In the genomic region with DNA sequence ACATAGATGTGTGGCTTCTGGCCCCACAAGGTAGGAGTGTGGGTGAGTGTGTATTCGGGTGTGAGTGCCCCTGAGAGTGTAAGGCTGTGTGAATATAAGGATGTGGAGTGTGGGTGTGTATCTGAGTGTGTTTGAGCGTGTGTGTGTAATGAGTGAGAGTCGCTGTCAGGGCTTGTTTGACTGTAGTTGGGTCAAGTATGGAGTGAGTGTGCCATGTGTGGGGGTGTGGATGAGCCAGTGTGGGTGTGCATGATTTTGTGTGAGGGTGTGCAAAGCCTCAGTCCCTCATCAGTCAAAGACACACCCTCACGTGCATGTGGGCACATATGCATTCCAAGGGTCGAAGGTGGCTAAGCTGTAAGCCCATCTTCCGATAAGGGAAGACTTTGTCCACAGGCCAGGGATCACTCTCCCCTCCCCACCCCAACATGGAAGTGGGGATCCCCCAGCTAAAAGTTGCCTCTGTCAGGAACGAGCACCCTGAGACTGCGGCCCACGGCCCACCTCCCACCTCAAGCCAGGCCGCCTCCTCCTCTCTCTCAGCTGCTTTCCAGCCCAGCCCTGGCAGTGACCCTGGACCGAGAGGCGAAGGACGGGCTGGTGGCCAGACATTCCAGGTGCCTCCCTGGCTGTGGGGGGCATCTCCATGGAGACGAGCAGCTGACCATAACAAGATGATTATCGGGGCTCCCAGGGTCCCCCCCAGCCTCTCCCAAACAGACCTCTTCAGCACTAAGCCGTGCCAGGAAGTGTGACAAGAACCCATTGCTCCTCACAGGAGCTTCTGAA, we compare ENCODE assay signal across 23 cellular contexts. TPM values are rescaled to one million over a fixed set of nuclear protein-coding genes. Genes with fewer than 3 reads are reported as not detected.
DNase-seq lines count a peak whose midpoint lies in the region; ATAC-seq, FAIRE-seq and TF ChIP-seq lines count a peak whose summit lies in the region.
"Had no signal": no experiment of that assay in that cellular context is flagged by ENCODE, and none has a peak within 500 bp of the region (broad histone marks: within the 10 kb centered on the region; RNA-seq: fewer than 3 reads in every experiment).

No MANE protein-coding gene starts in this region.

- RAD21 ChIA-PET in GM12878 (lab: Charles Lee; ENCODE audit: unreplicated experiment): no interaction called here

- no peak for TF ChIP-seq RAD21 in GM12878 (IDR thresholded peaks at IDR 0.05; ENCODE audit: insufficient read depth, low read depth, low read length)

- H3K27ac ChIP-seq in GM12878 (ENCODE audit: control insufficient read depth, insufficient read depth) (no peak overlapping the region), thyroid gland (no peak overlapping the region)
- H3K27ac ChIP-seq: C4-2B had no signal

- CTCF ChIA-PET in GM12878 (lab: Yijun Ruan, JAX): interaction anchor here (0.9 to 1.6 kb wide), 4 partner anchors 13 to 20 kb away, joined by 3 to 6 read pairs (median 4); a partner anchor contains a TSS

- no peaks in the 10 kb centered on the region for H3K36me3 ChIP-seq in GM12878 (ENCODE audit: control insufficient read depth in 2 of 2, insufficient read depth in 2 of 2, low read length in 1 of 2)
- H3K36me3 ChIP-seq in thyroid gland: no peaks in the 10 kb centered on the region

- no peaks in the 10 kb centered on the region for H3K27me3 Mint-ChIP-seq in T-helper 2 cell treated with Interferon-gamma antibody and Interleukin-4, amounts not matched to agents 5 μg/mL and 100 μg/mL, for 36 hours (ENCODE audit: low read depth)
- peaks cover 13% of the 10 kb centered on the region for H3K27me3 Mint-ChIP-seq in nephron progenitor cell (ENCODE audit: low read depth, poor library complexity)

- intact Hi-C loops in GM12878 (cut with micrococcal nuclease; ENCODE audit: unreplicated experiment) (no loop called here), thyroid gland (cut with DNase I) (no loop called here)

- peaks cover 18% of the 10 kb centered on the region for H3K4me1 Mint-ChIP-seq in T-helper 2 cell treated with Interferon-gamma antibody and Interleukin-4, amounts not matched to agents 5 μg/mL and 100 μg/mL, for 36 hours (ENCODE audit: low read depth)
- peaks cover 55% of the 10 kb centered on the region for H3K4me1 Mint-ChIP-seq in nephron progenitor cell

- peak overlapping the region; percentile 6 for H3K27ac Mint-ChIP-seq in T-helper 2 cell treated with Interferon-gamma antibody and Interleukin-4, amounts not matched to agents 5 μg/mL and 100 μg/mL, for 36 hours
- peak overlapping the region; percentile 41 for H3K27ac Mint-ChIP-seq in nephron progenitor cell

- H3K4me2 ChIP-seq in GM12878 (ENCODE audit: control insufficient read depth, insufficient read depth): no peak overlapping the region

- H3K79me2 ChIP-seq in GM12878 (ENCODE audit: control insufficient read depth, insufficient read depth, low read length): no peaks in the 10 kb centered on the region

- DNase-seq in T-helper 2 cell treated with Interferon-gamma antibody and Interleukin-4, amounts not matched to agents 5 μg/mL and 100 μg/mL, for 36 hours (ENCODE audit: low spot score): no peak
- no peak for DNase-seq in T-helper 2 cell
- no peak for DNase-seq in GM12878 (ENCODE audit: low read depth, low spot score)
- no peak for DNase-seq in nephron progenitor cell
- DNase-seq in thyroid gland: peak; percentile 44 to 60
- DNase-seq in NCI-H82 treated with DMSO at 0.1 percent for 48 hours (lab: John Stamatoyannopoulos, UW; ENCODE audit: unreplicated experiment): no peak
- no peak for DNase-seq in NCI-H2029 (lab: John Stamatoyannopoulos, UW)
- no peak for DNase-seq in OCI-M1 (lab: John Stamatoyannopoulos, UW)
- DNase-seq: 8988T; AML-193; EL; GF-D8; NCI-H1092; NCI-H1436; NCI-H187 treated with DMSO at 0.1 percent for 48 hours; NCI-H69; NK-92 treated with Interleukin-12 subunit alpha and Interleukin-12 subunit beta, amount 100 ng/mL, for 24 hours had no signal

- no peak for ATAC-seq in GM12878
- ATAC-seq: Panc1, SK-N-SH treated with all-trans-retinoic acid at 6 μM for 48 hours had no signal

- H3K9me3 Mint-ChIP-seq in T-helper 2 cell treated with Interferon-gamma antibody and Interleukin-4, amounts not matched to agents 5 μg/mL and 100 μg/mL, for 36 hours: no peaks in the 10 kb centered on the region
- no peaks in the 10 kb centered on the region for H3K9me3 Mint-ChIP-seq in nephron progenitor cell

- H3K4me3 ChIP-seq in GM12878: no peak overlapping the region
- no peak overlapping the region for H3K4me3 ChIP-seq in thyroid gland (replicated peaks in 1 of 3)

- TF ChIP-seq POLR2A in GM12878 (IDR thresholded peaks at IDR 0.05; ENCODE audit: low read depth, low read length) (no peak), thyroid gland (IDR thresholded peaks at IDR 0.05) (no peak)

- H3K4me1 ChIP-seq in GM12878 (ENCODE audit: control insufficient read depth, insufficient read depth, low read length) (no peaks in the 10 kb centered on the region; the same call in 1 of the 2 replicates), thyroid gland (peaks cover 8 to 12% of the 10 kb centered on the region in 2 donors)

- no peak for TF ChIP-seq EP300 in GM12878 (IDR thresholded peaks at IDR 0.05; ENCODE audit: borderline replicate concordance in 1 of 2, control insufficient read depth in 1 of 2, low read depth in 2 of 2, low read length in 2 of 2)

- WGBS in GM12878 (ENCODE audit: insufficient coverage, insufficient replicate concordance, low lambda C conversion rate, missing lambda C conversion rate): 27% methylated on average over 16 of the region's 16 CpGs
- WGBS in thyroid gland, 2 donors: 56 to 62% methylated on average over 14 to 16 of the region's 16 CpGs

- H3K9ac ChIP-seq in GM12878 (ENCODE audit: control insufficient read depth, insufficient read depth, low read length): no peak overlapping the region

- H3K9me3 ChIP-seq in GM12878 (replicated peaks; ENCODE audit: control insufficient read depth, insufficient read depth, low read length): no peaks in the 10 kb centered on the region
- H3K9me3 ChIP-seq in thyroid gland: no peaks in the 10 kb centered on the region

- SMC1A ChIA-PET in GM12878 (lab: Charles Lee; ENCODE audit: uncharacterized antibody, unreplicated experiment): interaction anchor here (1.3 kb wide), 1 partner anchor 19 kb away, joined by 3 read pairs; no protein-coding TSS in a partner anchor

- no peak overlapping the region for H3K4me3 Mint-ChIP-seq in T-helper 2 cell treated with Interferon-gamma antibody and Interleukin-4, amounts not matched to agents 5 μg/mL and 100 μg/mL, for 36 hours
- H3K4me3 Mint-ChIP-seq in nephron progenitor cell: no peak overlapping the region

- H2AFZ ChIP-seq in GM12878 (ENCODE audit: control insufficient read depth, low read depth, low read length): no peak overlapping the region

- no TSS peak for BruUV-seq in GM12878 (replicated peaks; lab: Mats Ljungman, UMichigan)

- H3K36me3 Mint-ChIP-seq in T-helper 2 cell treated with Interferon-gamma antibody and Interleukin-4, amounts not matched to agents 5 μg/mL and 100 μg/mL, for 36 hours (ENCODE audit: low read depth): no peaks in the 10 kb centered on the region
- no peaks in the 10 kb centered on the region for H3K36me3 Mint-ChIP-seq in nephron progenitor cell (ENCODE audit: low read depth)

- POLR2A ChIA-PET in GM12878 (lab: Charles Lee): no interaction called here

- no peak for FAIRE-seq in GM12878 (lab: Jason Lieb, UNC)
- FAIRE-seq: H54 had no signal

- in situ Hi-C loops in GM12878 (cut with MboI): no loop called here

- no peaks in the 10 kb centered on the region for H4K20me1 ChIP-seq in GM12878 (ENCODE audit: control insufficient read depth, insufficient read depth)

- H3K27me3 ChIP-seq in GM12878 (replicated peaks in 1 of 2; ENCODE audit: control insufficient read depth in 2 of 2, insufficient read depth in 2 of 2, low read length in 1 of 2) (peaks cover 2 to 6% of the 10 kb centered on the region in 2 experiments; a peak in 3 of 4 replicates), thyroid gland (no peaks in the 10 kb centered on the region)

- TF ChIP-seq CTCF in GM12878 (IDR thresholded peaks at IDR 0.05 in 2 of 3, conservative IDR thresholded peaks at IDR 0.05 in 1 of 3; ENCODE audit: control insufficient read depth in 2 of 3, extremely low read depth in 1 of 3, insufficient read depth in 1 of 3, low read depth in 3 of 3, low read length in 3 of 3): no peak
- TF ChIP-seq CTCF in nephron progenitor cell (IDR thresholded peaks at IDR 0.05): no peak
- TF ChIP-seq CTCF in thyroid gland (IDR thresholded peaks at IDR 0.05): no peak

RNA-seq across cellular contexts. Expression of a gene that starts 12.9 kb away (rescaled TPM):
- total RNA-seq in GM12878 (2013; cell fraction: nucleolus; rRNA removed): 0.47 and 0.92 TPM in 2 replicates
- total RNA-seq in GM12878 (2014; rRNA removed): 3.1 and 6.5 TPM in 2 replicates
- total RNA-seq in GM12878 (2014; rRNA removed; fragmentation: Illumina TruSeq; extraction: Trizol): 2.0 and 3.0 TPM in 2 replicates
- total RNA-seq in GM12878 (2021): 3.4 and 4.8 TPM in 2 replicates
- 2.6 TPM for polyA plus RNA-seq in GM12878 (2011; ENCODE audit: low read depth)
- polyA plus RNA-seq in GM12878 (2011; rRNA removed): 4.1 and 5.5 TPM in 2 replicates
- 10.2 and 11.0 TPM in 2 replicates for polyA plus RNA-seq in GM12878 (2011; cell fraction: cytosol; rRNA removed)
- 9.5 and 11.4 TPM in 2 replicates for polyA plus RNA-seq in GM12878 (2011; cell fraction: nucleus; rRNA removed)
- polyA plus RNA-seq in GM12878 (2012): 1.8 and 4.9 TPM in 2 replicates
- 0.95 and 2.6 TPM in 2 replicates for polyA plus RNA-seq in GM12878 (2014; fragmentation: Illumina TruSeq; extraction: Trizol)
- under 1 TPM; 0.60 to 0.71 TPM for polyA plus RNA-seq in GM12878 (2014; fragmentation: Nextera tagmentation; extraction: Ambion mirVana)
- polyA plus RNA-seq in GM12878 (2014; rRNA removed): 4.2 and 6.9 TPM in 2 replicates
- polyA plus RNA-seq in GM12878 (2016; fragmentation: Nextera tagmentation; extraction: Ambion mirVana): 10 to 100 TPM; 11.2 to 11.8 TPM
- 3.9 and 6.0 TPM in 2 replicates for polyA minus RNA-seq in GM12878 (2011; rRNA and poly(A)+ RNA removed)
- polyA minus RNA-seq in GM12878 (2011; cell fraction: cytosol; rRNA and poly(A)+ RNA removed): 6.7 and 7.4 TPM in 2 replicates
- polyA minus RNA-seq in GM12878 (2011; cell fraction: nucleus; rRNA and poly(A)+ RNA removed): 1.4 and 2.3 TPM in 2 replicates
- total RNA-seq in thyroid gland: 1 to 10 TPM; 1.0 to 4.3 (median 2.5) TPM

RNA-seq across cellular contexts. Expression of a gene that starts 32.1 kb away (rescaled TPM):
- 1.8 and 2.7 TPM in 2 replicates for total RNA-seq in GM12878 (2013; cell fraction: nucleolus; rRNA removed)
- not detected in 2 replicates for total RNA-seq in GM12878 (2014; rRNA removed)
- total RNA-seq in GM12878 (2014; rRNA removed; fragmentation: Illumina TruSeq; extraction: Trizol): not detected in 2 replicates
- total RNA-seq in GM12878 (2021): not detected in 2 replicates
- polyA plus RNA-seq in GM12878 (2011; ENCODE audit: low read depth): not detected
- 0.04 and 0.06 TPM in 2 replicates for polyA plus RNA-seq in GM12878 (2011; rRNA removed)
- polyA plus RNA-seq in GM12878 (2011; cell fraction: cytosol; rRNA removed): 0.08 and 0.10 TPM in 2 replicates
- polyA plus RNA-seq in GM12878 (2011; cell fraction: nucleus; rRNA removed): 0.09 and 0.39 TPM in 2 replicates
- polyA plus RNA-seq in GM12878 (2012): not detected in 2 replicates
- not detected in 2 replicates for polyA plus RNA-seq in GM12878 (2014; fragmentation: Illumina TruSeq; extraction: Trizol)
- under 1 TPM in 1 of 2 experiments, not detected in 1; 0.18 TPM for polyA plus RNA-seq in GM12878 (2014; fragmentation: Nextera tagmentation; extraction: Ambion mirVana)
- polyA plus RNA-seq in GM12878 (2014; rRNA removed): 0.04 TPM in 1 of 2 replicates, not detected in the other
- not detected for polyA plus RNA-seq in GM12878 (2016; fragmentation: Nextera tagmentation; extraction: Ambion mirVana)
- not detected in 2 replicates for polyA minus RNA-seq in GM12878 (2011; rRNA and poly(A)+ RNA removed)
- not detected in 2 replicates for polyA minus RNA-seq in GM12878 (2011; cell fraction: cytosol; rRNA and poly(A)+ RNA removed)
- polyA minus RNA-seq in GM12878 (2011; cell fraction: nucleus; rRNA and poly(A)+ RNA removed): 0.48 and 0.77 TPM in 2 replicates
- total RNA-seq in thyroid gland: 1 to 10 TPM; 1.9 to 4.7 (median 2.5) TPM
- total RNA-seq: LHCN-M2, NCI-H460 had no signal

RNA-seq across cellular contexts. Expression of a gene that starts 39.2 kb away (rescaled TPM):
- total RNA-seq in GM12878 (2013; cell fraction: nucleolus; rRNA removed): 41.2 and 42.0 TPM in 2 replicates
- total RNA-seq in GM12878 (2014; rRNA removed) (29.4 and 34.0 TPM in 2 replicates), GM12878 (2014; rRNA removed; fragmentation: Illumina TruSeq; extraction: Trizol) (18.8 and 20.7 TPM in 2 replicates), GM12878 (2021) (51.8 and 53.2 TPM in 2 replicates), thyroid gland (10 to 100 TPM; 13.0 to 32.3 (median 27.0) TPM)
- polyA plus RNA-seq in GM12878 (2011; ENCODE audit: low read depth): 15.3 TPM
- polyA plus RNA-seq in GM12878 (2011; rRNA removed) (9.1 and 26.4 TPM in 2 replicates), GM12878 (2014; fragmentation: Illumina TruSeq; extraction: Trizol) (26.8 and 36.9 TPM in 2 replicates), GM12878 (2014; fragmentation: Nextera tagmentation; extraction: Ambion mirVana) (10 to 100 TPM in 1 of 2 experiments, 1 to 10 TPM in 1; 8.3 to 13.2 TPM), GM12878 (2014; rRNA removed) (32.2 and 40.1 TPM in 2 replicates), GM12878 (2016; fragmentation: Nextera tagmentation; extraction: Ambion mirVana) (10 to 100 TPM; 40.6 to 47.1 TPM)
- 24.6 and 24.9 TPM in 2 replicates for polyA plus RNA-seq in GM12878 (2011; cell fraction: cytosol; rRNA removed)
- polyA plus RNA-seq in GM12878 (2011; cell fraction: nucleus; rRNA removed): 51.7 and 61.5 TPM in 2 replicates
- 16.0 and 17.8 TPM in 2 replicates for polyA plus RNA-seq in GM12878 (2012)
- 35.0 and 35.3 TPM in 2 replicates for polyA minus RNA-seq in GM12878 (2011; rRNA and poly(A)+ RNA removed)
- polyA minus RNA-seq in GM12878 (2011; cell fraction: cytosol; rRNA and poly(A)+ RNA removed): 13.2 and 16.1 TPM in 2 replicates
- 33.0 and 59.5 TPM in 2 replicates for polyA minus RNA-seq in GM12878 (2011; cell fraction: nucleus; rRNA and poly(A)+ RNA removed)

Comparison
In these comparisons a context has a peak if more than half of its experiments do, and no peak if none do; other contexts are left out.
1. DNase-seq: peak in thyroid gland (2 of 2); none in T-helper 2 cell treated with Interferon-gamma antibody and Interleukin-4, amounts not matched to agents 5 μg/mL and 100 μg/mL, for 36 hours (single experiment), T-helper 2 cell (0 of 5), GM12878 (single experiment), nephron progenitor cell (single experiment), NCI-H82 treated with DMSO at 0.1 percent for 48 hours (single experiment), NCI-H2029 (single experiment) and OCI-M1 (single experiment).